11 cellular contexts compared by ENCODE assay signal in genomic region chr10:84193846-84194423, GRCh38. TPM values are rescaled to one million over a fixed set of nuclear protein-coding genes. Genes with fewer than 3 reads are reported as not detected.
A peak's percentile ranks its signal among the peaks of the same experiment; 100 is the strongest.
DNase-seq lines count a peak whose midpoint lies in the region; ATAC-seq, FAIRE-seq and TF ChIP-seq lines count a peak whose summit lies in the region.
"Had no signal": no experiment of that assay in that cellular context is flagged by ENCODE, and none has a peak within 500 bp of the region (broad histone marks: within the 10 kb centered on the region; RNA-seq: fewer than 3 reads in every experiment).

No MANE protein-coding gene starts in this region.

- H3K27ac ChIP-seq in GM12878 (ENCODE audit: control insufficient read depth, insufficient read depth) (no peak overlapping the region), mucosa of rectum (ENCODE audit: low read depth in 2 of 2, low read length in 2 of 2) (peak overlapping the region in 1 of 2 donors; percentile 93), SJCRH30 (no peak overlapping the region)
- H3K27ac ChIP-seq: HL-60 had no signal

- H4K20me1 ChIP-seq in GM12878 (ENCODE audit: control insufficient read depth, insufficient read depth), result peaks cover 2% of the 10 kb centered on the region

- H3K27me3 ChIP-seq in GM12878 (replicated peaks in 1 of 2; ENCODE audit: control insufficient read depth in 2 of 2, insufficient read depth in 2 of 2, low read length in 1 of 2), result peaks cover 18 to 29% of the 10 kb centered on the region in 2 experiments
- peaks cover 2 to 3% of the 10 kb centered on the region in 2 donors for H3K27me3 ChIP-seq in mucosa of rectum (ENCODE audit: control insufficient read depth in 2 of 2, insufficient read depth in 2 of 2, low read length in 2 of 2)
- H3K27me3 ChIP-seq in SJCRH30, result no peaks in the 10 kb centered on the region

- 2% methylated on average over 5 of the region's 5 CpGs for WGBS in GM12878 (ENCODE audit: insufficient coverage, insufficient replicate concordance, low lambda C conversion rate, missing lambda C conversion rate)

- in situ Hi-C loops in GM12878 (cut with MboI), result no loop called here

- peaks cover 3% of the 10 kb centered on the region for H3K4me1 ChIP-seq in GM12878 (ENCODE audit: control insufficient read depth, insufficient read depth, low read length)
- H3K4me1 ChIP-seq in mucosa of rectum (ENCODE audit: control insufficient read depth in 2 of 2, insufficient read depth in 2 of 2, low read length in 2 of 2), result peaks cover 39 to 56% of the 10 kb centered on the region in 2 donors
- H3K4me1 ChIP-seq in SJCRH30, result no peaks in the 10 kb centered on the region

- TF ChIP-seq EP300 in GM12878 (IDR thresholded peaks at IDR 0.05; ENCODE audit: borderline replicate concordance in 1 of 2, control insufficient read depth in 1 of 2, low read depth in 2 of 2, low read length in 2 of 2), result no peak

- H3K4me3 ChIP-seq in AG04449 (ENCODE audit: low read depth, low read length) (peak overlapping the region; percentile 9), GM12878 (peak overlapping the region; percentile 51), mucosa of rectum (ENCODE audit: low read length in 2 of 2) (peak overlapping the region; percentile 59 to 76), SJCRH30 (no peak overlapping the region)

- POLR2A ChIA-PET in AG04449 (lab: Yijun Ruan, JAX), result no interaction called here
- POLR2A ChIA-PET in GM12878 (lab: Charles Lee), result interaction anchor here (1.8 kb wide), 1 partner anchor 25 kb away, joined by 4 read pairs; no protein-coding TSS in a partner anchor

- no peak for TF ChIP-seq POLR2A in GM12878 (IDR thresholded peaks at IDR 0.05; ENCODE audit: low read depth, low read length)

- no peak for TF ChIP-seq RAD21 in GM12878 (IDR thresholded peaks at IDR 0.05; ENCODE audit: insufficient read depth, low read depth, low read length)

- FAIRE-seq in GM12878 (lab: Jason Lieb, UNC), result no peak

- no peak overlapping the region; the same call in 1 of the 2 replicates for H2AFZ ChIP-seq in GM12878 (ENCODE audit: control insufficient read depth, low read depth, low read length)

- RAD21 ChIA-PET in GM12878 (lab: Charles Lee; ENCODE audit: unreplicated experiment), result interaction anchor here (0.7 to 1.3 kb wide), 2 partner anchors 9 to 45 kb away, joined by 3 to 4 read pairs; no protein-coding TSS in a partner anchor

- H3K36me3 ChIP-seq in GM12878 (ENCODE audit: control insufficient read depth in 2 of 2, insufficient read depth in 2 of 2, low read length in 1 of 2), result no peaks in the 10 kb centered on the region
- H3K36me3 ChIP-seq in mucosa of rectum (ENCODE audit: control insufficient read depth in 2 of 2, insufficient read depth in 2 of 2, low read length in 2 of 2), result no peaks in the 10 kb centered on the region
- H3K36me3 ChIP-seq in SJCRH30, result no peaks in the 10 kb centered on the region

- intact Hi-C loops in GM12878 (cut with micrococcal nuclease; ENCODE audit: unreplicated experiment), result no loop called here
- intact Hi-C loops in head of caudate nucleus (cut with DNase I), result no loop called here

- H3K79me2 ChIP-seq in GM12878 (ENCODE audit: control insufficient read depth, insufficient read depth, low read length), result no peaks in the 10 kb centered on the region

- SMC1A ChIA-PET in GM12878 (lab: Charles Lee; ENCODE audit: uncharacterized antibody, unreplicated experiment), result interaction anchor here (0.6 to 1.8 kb wide), 2 partner anchors 30 to 45 kb away, joined by 3 to 8 read pairs; no protein-coding TSS in a partner anchor

- H3K9me3 ChIP-seq in GM12878 (replicated peaks; ENCODE audit: control insufficient read depth, insufficient read depth, low read length) (no peaks in the 10 kb centered on the region), mucosa of rectum (ENCODE audit: control insufficient read depth in 2 of 2, low read length in 2 of 2) (no peaks in the 10 kb centered on the region), SJCRH30 (replicated peaks) (no peaks in the 10 kb centered on the region)

- TF ChIP-seq CTCF in AG04449 (IDR thresholded peaks at IDR 0.05; ENCODE audit: insufficient read depth, low read length, missing control alignments) (no peak), GM12878 (IDR thresholded peaks at IDR 0.05 in 2 of 3, conservative IDR thresholded peaks at IDR 0.05 in 1 of 3; ENCODE audit: control insufficient read depth in 2 of 3, extremely low read depth in 1 of 3, insufficient read depth in 1 of 3, low read depth in 3 of 3, low read length in 3 of 3) (no peak)

- no TSS peak for BruUV-seq in GM12878 (replicated peaks; lab: Mats Ljungman, UMichigan)

- H3K9ac ChIP-seq in GM12878 (ENCODE audit: control insufficient read depth, insufficient read depth, low read length), result peak overlapping the region; percentile 16; the same call in 1 of the 2 replicates
- peak overlapping the region in 1 of 2 donors; percentile 90 for H3K9ac ChIP-seq in mucosa of rectum (ENCODE audit: low read depth in 1 of 2, low read length in 2 of 2)

- DNase-seq in AG04449 (ENCODE audit: low read depth, low spot score), result no peak
- no peak for DNase-seq in GM12878 (ENCODE audit: low read depth, low spot score)
- no peak for DNase-seq in C1 segment of cervical spinal cord (lab: John Stamatoyannopoulos, UW)
- DNase-seq in head of caudate nucleus, result no peak
- no peak for DNase-seq in SJCRH30

- peak overlapping the region; percentile 84 for H3K4me2 ChIP-seq in GM12878 (ENCODE audit: control insufficient read depth, insufficient read depth)

- CTCF ChIA-PET in AG04449 (lab: Yijun Ruan, JAX) (no interaction called here), GM12878 (lab: Yijun Ruan, JAX) (interaction anchor here (1.4 to 28.3 kb wide), 4 partner anchors 9 to 49 kb away, joined by 4 to 788 read pairs (median 9); no protein-coding TSS in a partner anchor)

- ATAC-seq in GM21717 (IDR thresholded peaks at IDR 0.05; ENCODE audit: unreplicated experiment), result peak; percentile 13
- ATAC-seq in GM12878, result no peak
- ATAC-seq in HG03039 (IDR thresholded peaks at IDR 0.05; ENCODE audit: unreplicated experiment), result no peak

RNA-seq across cellular contexts. Expression of gene CDHR1, which starts 0.4 kb away (rescaled TPM):
- total RNA-seq in GM12878 (2013; cell fraction: nucleolus; rRNA removed), result 0.20 and 0.40 TPM in 2 replicates
- 0.17 and 0.27 TPM in 2 replicates for total RNA-seq in GM12878 (2014; rRNA removed)
- total RNA-seq in GM12878 (2014; rRNA removed; fragmentation: Illumina TruSeq; extraction: Trizol), result 0.22 and 0.23 TPM in 2 replicates
- 0.41 and 0.82 TPM in 2 replicates for total RNA-seq in GM12878 (2021)
- 0.46 TPM for polyA plus RNA-seq in GM12878 (2011; ENCODE audit: low read depth)
- polyA plus RNA-seq in GM12878 (2011; rRNA removed), result 2.3 and 3.0 TPM in 2 replicates
- 2.1 and 2.9 TPM in 2 replicates for polyA plus RNA-seq in GM12878 (2011; cell fraction: cytosol; rRNA removed)
- 10.9 and 15.4 TPM in 2 replicates for polyA plus RNA-seq in GM12878 (2011; cell fraction: nucleus; rRNA removed)
- polyA plus RNA-seq in GM12878 (2012), result 0.42 and 0.81 TPM in 2 replicates
- polyA plus RNA-seq in GM12878 (2014; fragmentation: Illumina TruSeq; extraction: Trizol), result 0.48 and 0.71 TPM in 2 replicates
- polyA plus RNA-seq in GM12878 (2014; fragmentation: Nextera tagmentation; extraction: Ambion mirVana), result under 1 TPM; 0.20 to 0.24 TPM
- polyA plus RNA-seq in GM12878 (2014; rRNA removed), result 0.52 and 0.58 TPM in 2 replicates
- under 1 TPM; 0.28 to 0.40 TPM for polyA plus RNA-seq in GM12878 (2016; fragmentation: Nextera tagmentation; extraction: Ambion mirVana)
- polyA minus RNA-seq in GM12878 (2011; rRNA and poly(A)+ RNA removed), result 1.4 TPM in 2 replicates
- 0.62 and 1.5 TPM in 2 replicates for polyA minus RNA-seq in GM12878 (2011; cell fraction: cytosol; rRNA and poly(A)+ RNA removed)
- polyA minus RNA-seq in GM12878 (2011; cell fraction: nucleus; rRNA and poly(A)+ RNA removed), result 1.2 and 1.8 TPM in 2 replicates
- total RNA-seq in SJCRH30 (2014; rRNA removed; shearing (Covaris generic)), result 0.10 TPM in 1 of 2 replicates, not detected in the other
- total RNA-seq: G401 had no signal

RNA-seq across cellular contexts. Expression of gene GPR15LG, which starts 20.3 kb away (rescaled TPM):
- not detected in 2 replicates for total RNA-seq in GM12878 (2013; cell fraction: nucleolus; rRNA removed)
- total RNA-seq in GM12878 (2014; rRNA removed), result 1.2 and 2.0 TPM in 2 replicates
- total RNA-seq in GM12878 (2014; rRNA removed; fragmentation: Illumina TruSeq; extraction: Trizol), result 1.1 and 1.4 TPM in 2 replicates
- 1.3 and 1.5 TPM in 2 replicates for total RNA-seq in GM12878 (2021)
- polyA plus RNA-seq in GM12878 (2011; ENCODE audit: low read depth), result 0.96 TPM
- polyA plus RNA-seq in GM12878 (2011; rRNA removed), result 5.9 and 12.2 TPM in 2 replicates
- 13.3 and 14.9 TPM in 2 replicates for polyA plus RNA-seq in GM12878 (2011; cell fraction: cytosol; rRNA removed)
- polyA plus RNA-seq in GM12878 (2011; cell fraction: nucleus; rRNA removed), result 4.2 and 5.7 TPM in 2 replicates
- polyA plus RNA-seq in GM12878 (2012), result 0.58 and 0.80 TPM in 2 replicates
- 0.73 and 1.7 TPM in 2 replicates for polyA plus RNA-seq in GM12878 (2014; fragmentation: Illumina TruSeq; extraction: Trizol)
- polyA plus RNA-seq in GM12878 (2014; fragmentation: Nextera tagmentation; extraction: Ambion mirVana), result 1 to 10 TPM; 1.2 TPM
- polyA plus RNA-seq in GM12878 (2014; rRNA removed), result 0.80 and 1.5 TPM in 2 replicates
- 1 to 10 TPM; 4.2 to 5.0 TPM for polyA plus RNA-seq in GM12878 (2016; fragmentation: Nextera tagmentation; extraction: Ambion mirVana)
- polyA minus RNA-seq in GM12878 (2011; rRNA and poly(A)+ RNA removed), result 4.2 and 10.5 TPM in 2 replicates
- 2.9 and 5.5 TPM in 2 replicates for polyA minus RNA-seq in GM12878 (2011; cell fraction: cytosol; rRNA and poly(A)+ RNA removed)
- 2.2 and 3.6 TPM in 2 replicates for polyA minus RNA-seq in GM12878 (2011; cell fraction: nucleus; rRNA and poly(A)+ RNA removed)
- not detected in 2 replicates for total RNA-seq in SJCRH30 (2014; rRNA removed; shearing (Covaris generic))
- total RNA-seq: dermis microvascular lymphatic vessel endothelial cell, G401 had no signal

RNA-seq across cellular contexts. Expression of gene LRIT2, which starts 31.4 kb away (rescaled TPM):
- not detected in 2 replicates for total RNA-seq in GM12878 (2013; cell fraction: nucleolus; rRNA removed)
- total RNA-seq in GM12878 (2014; rRNA removed) (not detected in 2 replicates), GM12878 (2014; rRNA removed; fragmentation: Illumina TruSeq; extraction: Trizol) (not detected in 2 replicates), GM12878 (2021) (not detected in 2 replicates)
- not detected for polyA plus RNA-seq in GM12878 (2011; ENCODE audit: low read depth)
- polyA plus RNA-seq in GM12878 (2011; rRNA removed) (not detected in 2 replicates), GM12878 (2014; fragmentation: Illumina TruSeq; extraction: Trizol) (not detected in 2 replicates), GM12878 (2014; fragmentation: Nextera tagmentation; extraction: Ambion mirVana) (not detected), GM12878 (2014; rRNA removed) (not detected in 2 replicates), GM12878 (2016; fragmentation: Nextera tagmentation; extraction: Ambion mirVana) (not detected)
- polyA plus RNA-seq in GM12878 (2011; cell fraction: cytosol; rRNA removed), result not detected in 2 replicates
- polyA plus RNA-seq in GM12878 (2011; cell fraction: nucleus; rRNA removed), result not detected in 2 replicates
- not detected in 2 replicates for polyA plus RNA-seq in GM12878 (2012)
- not detected in 2 replicates for polyA minus RNA-seq in GM12878 (2011; rRNA and poly(A)+ RNA removed)
- not detected in 2 replicates for polyA minus RNA-seq in GM12878 (2011; cell fraction: cytosol; rRNA and poly(A)+ RNA removed)
- polyA minus RNA-seq in GM12878 (2011; cell fraction: nucleus; rRNA and poly(A)+ RNA removed), result not detected in 2 replicates
- total RNA-seq in SJCRH30 (2014; rRNA removed; shearing (Covaris generic)), result not detected in 2 replicates
- total RNA-seq: dermis microvascular lymphatic vessel endothelial cell, G401 had no signal

RNA-seq across cellular contexts. Expression of gene LRIT1, which starts 47.4 kb away (rescaled TPM):
- not detected in 2 replicates for total RNA-seq in GM12878 (2013; cell fraction: nucleolus; rRNA removed)
- total RNA-seq in GM12878 (2014; rRNA removed) (not detected in 2 replicates), GM12878 (2014; rRNA removed; fragmentation: Illumina TruSeq; extraction: Trizol) (not detected in 2 replicates), GM12878 (2021) (not detected in 2 replicates)
- not detected for polyA plus RNA-seq in GM12878 (2011; ENCODE audit: low read depth)
- polyA plus RNA-seq in GM12878 (2011; rRNA removed) (not detected in 2 replicates), GM12878 (2014; fragmentation: Illumina TruSeq; extraction: Trizol) (not detected in 2 replicates), GM12878 (2014; fragmentation: Nextera tagmentation; extraction: Ambion mirVana) (not detected), GM12878 (2014; rRNA removed) (not detected in 2 replicates), GM12878 (2016; fragmentation: Nextera tagmentation; extraction: Ambion mirVana) (not detected)
- not detected in 2 replicates for polyA plus RNA-seq in GM12878 (2011; cell fraction: cytosol; rRNA removed)
- polyA plus RNA-seq in GM12878 (2011; cell fraction: nucleus; rRNA removed), result not detected in 2 replicates
- polyA plus RNA-seq in GM12878 (2012), result not detected in 2 replicates
- polyA minus RNA-seq in GM12878 (2011; rRNA and poly(A)+ RNA removed), result not detected in 2 replicates
- polyA minus RNA-seq in GM12878 (2011; cell fraction: cytosol; rRNA and poly(A)+ RNA removed), result not detected in 2 replicates
- polyA minus RNA-seq in GM12878 (2011; cell fraction: nucleus; rRNA and poly(A)+ RNA removed), result not detected in 2 replicates
- total RNA-seq in SJCRH30 (2014; rRNA removed; shearing (Covaris generic)), result not detected in 2 replicates
- total RNA-seq: dermis microvascular lymphatic vessel endothelial cell, G401 had no signal

RNA-seq across cellular contexts. Expression of gene RGR, which starts 50.9 kb away (rescaled TPM):
- not detected in 2 replicates for total RNA-seq in GM12878 (2013; cell fraction: nucleolus; rRNA removed)
- total RNA-seq in GM12878 (2014; rRNA removed) (not detected in 2 replicates), GM12878 (2014; rRNA removed; fragmentation: Illumina TruSeq; extraction: Trizol) (not detected in 2 replicates), GM12878 (2021) (not detected in 2 replicates)
- not detected for polyA plus RNA-seq in GM12878 (2011; ENCODE audit: low read depth)
- polyA plus RNA-seq in GM12878 (2011; rRNA removed) (not detected in 2 replicates), GM12878 (2014; fragmentation: Illumina TruSeq; extraction: Trizol) (not detected in 2 replicates), GM12878 (2014; fragmentation: Nextera tagmentation; extraction: Ambion mirVana) (not detected), GM12878 (2014; rRNA removed) (not detected in 2 replicates), GM12878 (2016; fragmentation: Nextera tagmentation; extraction: Ambion mirVana) (not detected)
- not detected in 2 replicates for polyA plus RNA-seq in GM12878 (2011; cell fraction: cytosol; rRNA removed)
- polyA plus RNA-seq in GM12878 (2011; cell fraction: nucleus; rRNA removed), result not detected in 2 replicates
- not detected in 2 replicates for polyA plus RNA-seq in GM12878 (2012)
- not detected in 2 replicates for polyA minus RNA-seq in GM12878 (2011; rRNA and poly(A)+ RNA removed)
- not detected in 2 replicates for polyA minus RNA-seq in GM12878 (2011; cell fraction: cytosol; rRNA and poly(A)+ RNA removed)
- polyA minus RNA-seq in GM12878 (2011; cell fraction: nucleus; rRNA and poly(A)+ RNA removed), result not detected in 2 replicates
- 0.58 and 1.1 TPM in 2 replicates for total RNA-seq in SJCRH30 (2014; rRNA removed; shearing (Covaris generic))
- total RNA-seq: dermis microvascular lymphatic vessel endothelial cell, G401 had no signal
